8 cellular contexts compared by ENCODE assay signal in genomic region chr18:21598726-21599584, GRCh38. TPM values are rescaled to one million over a fixed set of nuclear protein-coding genes. Genes with fewer than 3 reads are reported as not detected.
DNase-seq lines count a peak whose midpoint lies in the region; TF ChIP-seq lines count a peak whose summit lies in the region.

No MANE protein-coding gene starts in this region.

- no peaks in the 10 kb centered on the region for H3K27me3 ChIP-seq in skeletal muscle satellite cell (ENCODE audit: control insufficient read depth, insufficient read depth, low read length)

- H3K36me3 Mint-ChIP-seq in activated naive CD4-positive, alpha-beta T cell treated with anti-CD3 and anti-CD28 coated beads, Interleukin-2, amount 50 U/mL, for 24 hours: peaks cover under 1% of the 10 kb centered on the region

- H3K9me3 ChIP-seq in skeletal muscle satellite cell (replicated peaks; ENCODE audit: low read length): no peaks in the 10 kb centered on the region

- H3K36me3 ChIP-seq in skeletal muscle satellite cell (ENCODE audit: insufficient read depth, low read length): no peaks in the 10 kb centered on the region

- H3K27ac Mint-ChIP-seq in activated naive CD4-positive, alpha-beta T cell treated with anti-CD3 and anti-CD28 coated beads, Interleukin-2, amount 50 U/mL, for 24 hours: peak overlapping the region; percentile 97

- H3K4me1 Mint-ChIP-seq in activated naive CD4-positive, alpha-beta T cell treated with anti-CD3 and anti-CD28 coated beads, Interleukin-2, amount 50 U/mL, for 24 hours: peaks cover 46% of the 10 kb centered on the region

- DNase-seq in activated naive CD4-positive, alpha-beta T cell treated with Interleukin-2 at 50 U/mL for 16 hours: no peak
- DNase-seq in SW480 (ENCODE audit: low spot score) (peak; percentile 10), foreskin fibroblast (no peak), SKM-1 treated with dmso at 0.1 percent for 144 hours (lab: John Stamatoyannopoulos, UW; ENCODE audit: unreplicated experiment) (no peak), activated gamma-delta T cell treated with Interleukin-2 at 50 U/mL for 16 hours (no peak)
- DNase-seq in central memory CD4-positive, alpha-beta T cell: no peak

- H3K4me3 ChIP-seq in foreskin fibroblast (ENCODE audit: low read depth in 1 of 2, low read length in 2 of 2): peak overlapping the region; percentile 98 to 100
- peak overlapping the region; percentile 95 for H3K4me3 ChIP-seq in skeletal muscle satellite cell (ENCODE audit: low read length)

- peak overlapping the region; percentile 96 for H3K4me3 Mint-ChIP-seq in activated naive CD4-positive, alpha-beta T cell treated with anti-CD3 and anti-CD28 coated beads, Interleukin-2, amount 50 U/mL, for 24 hours

- no peak for TF ChIP-seq CTCF in foreskin fibroblast (IDR thresholded peaks at IDR 0.05; ENCODE audit: low read depth, low read length)

- peak overlapping the region; percentile 95 for H3K9ac ChIP-seq in skeletal muscle satellite cell (ENCODE audit: low read depth, low read length)

- H3K4me2 ChIP-seq in skeletal muscle satellite cell (ENCODE audit: low read length): peak overlapping the region; percentile 91

- H3K9me3 Mint-ChIP-seq in activated naive CD4-positive, alpha-beta T cell treated with anti-CD3 and anti-CD28 coated beads, Interleukin-2, amount 50 U/mL, for 24 hours: no peaks in the 10 kb centered on the region

- H3K4me1 ChIP-seq in skeletal muscle satellite cell (ENCODE audit: control insufficient read depth, insufficient read depth, low read length): peaks cover 9% of the 10 kb centered on the region

- no peaks in the 10 kb centered on the region for H3K27me3 Mint-ChIP-seq in activated naive CD4-positive, alpha-beta T cell treated with anti-CD3 and anti-CD28 coated beads, Interleukin-2, amount 50 U/mL, for 24 hours

RNA-seq across cellular contexts. Expression of gene ESCO1, which starts 1.5 kb away (rescaled TPM):
- 11.1 and 13.9 TPM in 2 replicates for total RNA-seq in skeletal muscle satellite cell (2012; rRNA removed)

RNA-seq across cellular contexts. Expression of gene SNRPD1, which starts 13.2 kb away (rescaled TPM):
- 15.1 and 17.5 TPM in 2 replicates for total RNA-seq in skeletal muscle satellite cell (2012; rRNA removed)
